1 cellular context compared by ENCODE assay signal in genomic region chr9:137034039-137034708, GRCh38.
TF ChIP-seq lines count a peak whose summit lies in the region.

No MANE protein-coding gene starts in this region.

TF ChIP-seq in HEK293, 187 proteins besides CTCF, POLR2A, EP300 and RAD21:
- peak; percentile 78 for TF ChIP-seq PRDM4 (tag by site-specific recombination; IDR thresholded peaks at IDR 0.05)
- TF ChIP-seq SP2 (tag by site-specific recombination; IDR thresholded peaks at IDR 0.05) = peak; percentile 26; the same call in 1 of the 2 replicates
- no peak for TF ChIP-seq ZNF580 (tag by site-specific recombination; IDR thresholded peaks at IDR 0.05)
- TF ChIP-seq ZFHX2 (tag by site-specific recombination; conservative IDR thresholded peaks at IDR 0.05) = 0 out of 2 replicates have a peak, but pooled peaks have one; percentile 6
- no peak for TF ChIP-seq ZNF221 (tag by site-specific recombination; IDR thresholded peaks at IDR 0.05; ENCODE audit: borderline replicate concordance)
